Comparison of ENCODE assay signal across 24 cellular contexts in the genomic region with DNA sequence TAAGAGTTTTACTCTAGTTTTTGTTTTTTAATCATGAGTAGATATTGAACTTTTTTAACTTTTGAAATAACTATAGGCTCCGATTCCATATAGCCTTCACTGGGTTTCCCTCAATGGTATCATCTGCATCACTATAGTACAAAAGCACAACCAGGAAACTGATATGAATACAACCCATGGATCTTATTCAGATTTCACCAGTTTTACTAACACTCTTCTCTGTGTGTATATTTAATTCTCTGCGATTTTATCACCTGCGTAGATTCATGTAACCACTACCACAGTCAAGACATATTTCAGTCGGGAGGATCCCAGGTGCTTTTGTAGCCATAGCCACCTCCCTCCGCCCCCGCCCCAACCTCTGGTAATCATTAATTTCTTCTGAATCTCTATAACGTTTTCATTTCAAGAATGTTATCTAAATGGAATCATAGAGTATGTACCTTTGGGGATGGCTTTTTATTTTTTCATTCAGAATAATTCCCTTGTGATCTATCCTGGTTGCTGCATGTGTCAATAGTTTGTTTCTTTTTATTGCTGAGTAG.
DNase-seq lines count a peak whose midpoint lies in the region; ATAC-seq and TF ChIP-seq lines count a peak whose summit lies in the region.
"Had no signal": no experiment of that assay in that cellular context is flagged by ENCODE, and none has a peak within 500 bp of the region (broad histone marks: within the 10 kb centered on the region; RNA-seq: fewer than 3 reads in every experiment).

No MANE protein-coding gene starts in this region.

- H3K4me1 Mint-ChIP-seq in activated CD4-positive, alpha-beta T cell treated with anti-CD3 and anti-CD28 coated beads for 36 hours, result peaks cover 34% of the 10 kb centered on the region
- H3K4me1 Mint-ChIP-seq in activated CD4-positive, alpha-beta T cell treated with anti-CD3 and anti-CD28 coated beads, Interleukin-2, amount 10 ng/mL, durations not matched to agents 24 days and 14 days, result peaks cover 8% of the 10 kb centered on the region
- H3K4me1 Mint-ChIP-seq in natural killer cell treated with Interleukin-12 subunit alpha and Interleukin-12 subunit beta and Interleukin-15 and Interleukin-18, amount 100 ng/mL, for 72 hours (ENCODE audit: low read depth in 2 of 2), result peaks cover 10 to 11% of the 10 kb centered on the region in 2 donors
- peaks cover 0 to 5% of the 10 kb centered on the region in 2 donors for H3K4me1 Mint-ChIP-seq in natural killer cell

- CTCF ChIA-PET in activated CD4-positive, alpha-beta T cell treated with anti-CD3 and anti-CD28 coated beads for 36 hours (lab: Charles Lee), result no interaction called here

- no peak overlapping the region for H3K4me3 ChIP-seq in coronary artery
- H3K4me3 ChIP-seq: tibial nerve had no signal

- H3K9me3 Mint-ChIP-seq in activated CD4-positive, alpha-beta T cell treated with anti-CD3 and anti-CD28 coated beads for 36 hours (ENCODE audit: low read depth), result no peaks in the 10 kb centered on the region
- H3K9me3 Mint-ChIP-seq in activated CD4-positive, alpha-beta T cell treated with anti-CD3 and anti-CD28 coated beads, Interleukin-2, amount 10 ng/mL, durations not matched to agents 24 days and 14 days, result no peaks in the 10 kb centered on the region
- H3K9me3 Mint-ChIP-seq in natural killer cell treated with Interleukin-12 subunit alpha and Interleukin-12 subunit beta and Interleukin-15 and Interleukin-18, amount 100 ng/mL, for 72 hours, result no peaks in the 10 kb centered on the region
- H3K9me3 Mint-ChIP-seq in natural killer cell, result no peaks in the 10 kb centered on the region
- H3K9me3 Mint-ChIP-seq: naive thymus-derived CD8-positive, alpha-beta T cell had no signal

- ATAC-seq in activated CD4-positive, alpha-beta T cell treated with anti-CD3 and anti-CD28 coated beads for 36 hours, result peak; percentile 69
- ATAC-seq in natural killer cell treated with Interleukin-12 subunit alpha and Interleukin-12 subunit beta and Interleukin-15 and Interleukin-18, amount 100 ng/mL, for 72 hours, result peak in 1 of 2 donors; percentile 75
- ATAC-seq in natural killer cell, result no peak
- no peak for ATAC-seq in stimulated activated naive CD8-positive, alpha-beta T cell treated with anti-CD3 and anti-CD28 coated beads, Interleukin-15, Interleukin-2, amounts not matched to agents 100 U/mL and 50 U/mL, for 24 hours
- ATAC-seq: naive thymus-derived CD8-positive, alpha-beta T cell had no signal

- no peak overlapping the region for H3K4me3 Mint-ChIP-seq in activated CD4-positive, alpha-beta T cell treated with anti-CD3 and anti-CD28 coated beads for 36 hours
- H3K4me3 Mint-ChIP-seq in activated CD4-positive, alpha-beta T cell treated with anti-CD3 and anti-CD28 coated beads, Interleukin-2, amount 10 ng/mL, durations not matched to agents 24 days and 14 days, result no peak overlapping the region
- H3K4me3 Mint-ChIP-seq in natural killer cell treated with Interleukin-12 subunit alpha and Interleukin-12 subunit beta and Interleukin-15 and Interleukin-18, amount 100 ng/mL, for 72 hours, result peak overlapping the region; percentile 71
- no peak overlapping the region for H3K4me3 Mint-ChIP-seq in natural killer cell
- H3K4me3 Mint-ChIP-seq: naive thymus-derived CD8-positive, alpha-beta T cell had no signal

- H3K27ac ChIP-seq in coronary artery, result no peak overlapping the region
- H3K27ac ChIP-seq: epithelial cell of prostate, RWPE1, tibial nerve had no signal

- DNase-seq in activated CD4-positive, alpha-beta T cell treated with anti-CD3 and anti-CD28 coated beads for 36 hours, result peak; percentile 75
- no peak for DNase-seq in activated CD4-positive, alpha-beta T cell treated with anti-CD3 and anti-CD28 coated beads, Interleukin-2, amount 10 ng/mL, durations not matched to agents 24 days and 14 days
- DNase-seq in natural killer cell treated with Interleukin-12 subunit alpha and Interleukin-12 subunit beta and Interleukin-15 and Interleukin-18, amount 100 ng/mL, for 72 hours (ENCODE audit: low spot score), result no peak
- DNase-seq in natural killer cell, result no peak
- DNase-seq in stimulated activated CD4-positive, alpha-beta T cell treated with anti-CD3 and anti-CD28 coated beads, Interleukin-15, amount 100 ng/mL, for 24 hours, result peak; percentile 53
- peak; percentile 24 for DNase-seq in stimulated activated naive CD8-positive, alpha-beta T cell treated with anti-CD3 and anti-CD28 coated beads, Interleukin-15, Interleukin-2, amounts not matched to agents 100 U/mL and 50 U/mL, for 24 hours
- DNase-seq in LoVo (ENCODE audit: low spot score), result no peak
- DNase-seq in coronary artery (ENCODE audit: low spot score), result no peak
- DNase-seq: 8988T; activated CD4-positive, CD25-positive, alpha-beta regulatory T cell treated with anti-CD3 and anti-CD28 coated beads, Interleukin-2, amount 50 U/mL, for 72 hours; activated CD8-positive, alpha-beta memory T cell treated with anti-CD3 and anti-CD28 coated beads, Interleukin-2, amount 50 U/mL, for 4 hours; anterior cingulate cortex; effector CD4-positive, alpha-beta T cell; GOT3; islet precursor cell; KG1; midbrain; naive thymus-derived CD8-positive, alpha-beta T cell; NCI-H146; NCI-H2107; NCI-H774 had no signal

- peaks cover 8% of the 10 kb centered on the region for H3K27me3 Mint-ChIP-seq in activated CD4-positive, alpha-beta T cell treated with anti-CD3 and anti-CD28 coated beads for 36 hours
- H3K27me3 Mint-ChIP-seq in activated CD4-positive, alpha-beta T cell treated with anti-CD3 and anti-CD28 coated beads, Interleukin-2, amount 10 ng/mL, durations not matched to agents 24 days and 14 days, result peaks cover 11% of the 10 kb centered on the region
- H3K27me3 Mint-ChIP-seq in natural killer cell treated with Interleukin-12 subunit alpha and Interleukin-12 subunit beta and Interleukin-15 and Interleukin-18, amount 100 ng/mL, for 72 hours, result peaks cover 0 to 14% of the 10 kb centered on the region in 2 donors
- H3K27me3 Mint-ChIP-seq in natural killer cell (ENCODE audit: low read depth in 2 of 2), result peaks cover 7 to 37% of the 10 kb centered on the region in 2 donors

- POLR2A ChIA-PET in activated CD4-positive, alpha-beta T cell treated with anti-CD3 and anti-CD28 coated beads for 36 hours (lab: Charles Lee), result interaction anchor here (1.3 kb wide), 1 partner anchor 406 kb away, joined by 4 read pairs; no protein-coding TSS in a partner anchor

- TF ChIP-seq CTCF in natural killer cell (IDR thresholded peaks at IDR 0.05) (no peak), coronary artery (IDR thresholded peaks at IDR 0.05) (no peak)

- H3K36me3 Mint-ChIP-seq in activated CD4-positive, alpha-beta T cell treated with anti-CD3 and anti-CD28 coated beads for 36 hours (ENCODE audit: low read depth), result no peaks in the 10 kb centered on the region
- no peaks in the 10 kb centered on the region for H3K36me3 Mint-ChIP-seq in activated CD4-positive, alpha-beta T cell treated with anti-CD3 and anti-CD28 coated beads, Interleukin-2, amount 10 ng/mL, durations not matched to agents 24 days and 14 days (ENCODE audit: low read depth)
- H3K36me3 Mint-ChIP-seq in natural killer cell treated with Interleukin-12 subunit alpha and Interleukin-12 subunit beta and Interleukin-15 and Interleukin-18, amount 100 ng/mL, for 72 hours, result no peaks in the 10 kb centered on the region
- no peaks in the 10 kb centered on the region for H3K36me3 Mint-ChIP-seq in natural killer cell
- H3K36me3 Mint-ChIP-seq: naive thymus-derived CD8-positive, alpha-beta T cell had no signal

- intact Hi-C loops in activated CD4-positive, alpha-beta T cell treated with anti-CD3 and anti-CD28 coated beads for 36 hours (cut with DNase I, micrococcal nuclease), result loop anchor here (1.0 to 5.0 kb wide), 8 partner anchors 27 to 739 kb away; a partner anchor contains a TSS
- intact Hi-C loops in activated CD4-positive, alpha-beta T cell treated with anti-CD3 and anti-CD28 coated beads, Interleukin-2, amount 10 ng/mL, durations not matched to agents 24 days and 14 days (cut with micrococcal nuclease), result loop anchor here (1.0 to 2.0 kb wide), 3 partner anchors 76 to 405 kb away; no protein-coding TSS in a partner anchor
- intact Hi-C loops in natural killer cell (cut with micrococcal nuclease), result no loop called here

- H3K27ac Mint-ChIP-seq in activated CD4-positive, alpha-beta T cell treated with anti-CD3 and anti-CD28 coated beads for 36 hours, result peak overlapping the region; percentile 47
- no peak overlapping the region for H3K27ac Mint-ChIP-seq in activated CD4-positive, alpha-beta T cell treated with anti-CD3 and anti-CD28 coated beads, Interleukin-2, amount 10 ng/mL, durations not matched to agents 24 days and 14 days
- H3K27ac Mint-ChIP-seq in natural killer cell treated with Interleukin-12 subunit alpha and Interleukin-12 subunit beta and Interleukin-15 and Interleukin-18, amount 100 ng/mL, for 72 hours, result peak overlapping the region; percentile 56 to 67
- H3K27ac Mint-ChIP-seq in natural killer cell, result no peak overlapping the region
- H3K27ac Mint-ChIP-seq: naive thymus-derived CD8-positive, alpha-beta T cell had no signal

Comparison
In these comparisons a context has a peak if more than half of its experiments do, and no peak if none do; other contexts are left out.
1. DNase-seq: peak in activated CD4-positive, alpha-beta T cell treated with anti-CD3 and anti-CD28 coated beads for 36 hours (single experiment), stimulated activated CD4-positive, alpha-beta T cell treated with anti-CD3 and anti-CD28 coated beads, Interleukin-15, amount 100 ng/mL, for 24 hours (single experiment) and stimulated activated naive CD8-positive, alpha-beta T cell treated with anti-CD3 and anti-CD28 coated beads, Interleukin-15, Interleukin-2, amounts not matched to agents 100 U/mL and 50 U/mL, for 24 hours (single experiment); none in activated CD4-positive, alpha-beta T cell treated with anti-CD3 and anti-CD28 coated beads, Interleukin-2, amount 10 ng/mL, durations not matched to agents 24 days and 14 days (single experiment), natural killer cell treated with Interleukin-12 subunit alpha and Interleukin-12 subunit beta and Interleukin-15 and Interleukin-18, amount 100 ng/mL, for 72 hours (single experiment), natural killer cell (single experiment), LoVo (single experiment) and coronary artery (single experiment).
2. H3K27ac Mint-ChIP-seq: peak in activated CD4-positive, alpha-beta T cell treated with anti-CD3 and anti-CD28 coated beads for 36 hours (single experiment) and natural killer cell treated with Interleukin-12 subunit alpha and Interleukin-12 subunit beta and Interleukin-15 and Interleukin-18, amount 100 ng/mL, for 72 hours (2 of 2); none in activated CD4-positive, alpha-beta T cell treated with anti-CD3 and anti-CD28 coated beads, Interleukin-2, amount 10 ng/mL, durations not matched to agents 24 days and 14 days (single experiment) and natural killer cell (0 of 2).